16 cellular contexts compared by ENCODE assay signal in genomic region chr4:67080158-67080557, GRCh38.
DNase-seq lines count a peak whose midpoint lies in the region.
"Had no signal": no experiment of that assay in that cellular context is flagged by ENCODE, and none has a peak within 500 bp of the region (broad histone marks: within the 10 kb centered on the region; RNA-seq: fewer than 3 reads in every experiment).

No MANE protein-coding gene starts in this region.

- WGBS in mesendoderm (ENCODE audit: extremely low coverage, insufficient coverage, low lambda C conversion rate), result no CpG with 5 or more reads among the region's 2 CpGs

- no peak overlapping the region for H2BK120ac ChIP-seq in mesendoderm (ENCODE audit: low read depth, low read length)

- no peaks in the 10 kb centered on the region for H3K79me2 ChIP-seq in mesendoderm (ENCODE audit: control insufficient read depth, insufficient read depth, low read length)

- H3K4me1 ChIP-seq in SJCRH30, result peaks cover 10% of the 10 kb centered on the region
- H3K4me1 ChIP-seq in mesendoderm (ENCODE audit: control insufficient read depth, low read depth, low read length), result no peaks in the 10 kb centered on the region

- H3K9ac ChIP-seq in mesendoderm (ENCODE audit: low read length), result no peak overlapping the region

- no peak overlapping the region for H3K4me2 ChIP-seq in mesendoderm (ENCODE audit: low read length)
- H3K4me2 ChIP-seq: GM23338 had no signal

- no peaks in the 10 kb centered on the region for H3K9me3 ChIP-seq in SJCRH30 (replicated peaks)
- H3K9me3 ChIP-seq: HAP-1 had no signal

- no peaks in the 10 kb centered on the region for H3K36me3 ChIP-seq in SJCRH30
- H3K36me3 ChIP-seq in mesendoderm (ENCODE audit: control insufficient read depth, insufficient read depth, low read length), result no peaks in the 10 kb centered on the region
- H3K36me3 ChIP-seq: HAP-1 had no signal

- in situ Hi-C loops in KBM-7 (cut with MboI; ENCODE audit: low pct_unique_long_range_greater_than_20kb, low sequenced_read_pairs), result no loop called here

- H3K79me1 ChIP-seq in mesendoderm (ENCODE audit: low read length), result no peaks in the 10 kb centered on the region

- H3K23ac ChIP-seq in mesendoderm (ENCODE audit: low read length), result no peak overlapping the region

- H2AK5ac ChIP-seq in mesendoderm (ENCODE audit: low read length), result no peak overlapping the region

- no peak overlapping the region for H4K8ac ChIP-seq in mesendoderm (ENCODE audit: low read depth, low read length)

- H3K56ac ChIP-seq in mesendoderm (ENCODE audit: low read length), result no peak overlapping the region

- no peak overlapping the region for H3K4ac ChIP-seq in mesendoderm (ENCODE audit: low read depth, low read length)

- no peaks in the 10 kb centered on the region for H3K27me3 ChIP-seq in SJCRH30
- no peaks in the 10 kb centered on the region for H3K27me3 ChIP-seq in mesendoderm (ENCODE audit: insufficient read depth, low read length, poor library complexity)

- DNase-seq in LHCN-M2 (ENCODE audit: low read depth) (peak; percentile 10), SJCRH30 (peak; percentile 6 to 33), mesendoderm (peak; percentile 11), KBM-7 (no peak), SK-N-DZ (ENCODE audit: low spot score) (no peak)
- DNase-seq in activated T-cell treated with anti-CD3 and anti-CD28 coated beads, Interleukin-2, amount 50 U/mL, for 48 hours, result no peak
- DNase-seq: C1 segment of cervical spinal cord; Calu3; CD4-positive, alpha-beta memory T cell; COR-L47; DMS53; DMS79 treated with DMSO at 0.1 percent for 48 hours; GF-D8; HFFc6 had no signal

- H3K18ac ChIP-seq in mesendoderm (ENCODE audit: low read length), result no peak overlapping the region

- H3K27ac ChIP-seq in SJCRH30 (no peak overlapping the region), mesendoderm (ENCODE audit: low read depth, low read length) (no peak overlapping the region)

- H3K4me3 ChIP-seq in SJCRH30 (no peak overlapping the region), mesendoderm (ENCODE audit: low read length) (no peak overlapping the region)
- H3K4me3 ChIP-seq: GM23338, HAP-1 had no signal

- no peak overlapping the region for H4K5ac ChIP-seq in mesendoderm (ENCODE audit: low read length)

- H2BK5ac ChIP-seq in mesendoderm (ENCODE audit: low read length), result no peak overlapping the region

- no peak overlapping the region for H2BK15ac ChIP-seq in mesendoderm (replicated peaks; ENCODE audit: low read depth)

Comparison
In these comparisons a context has a peak if more than half of its experiments do, and no peak if none do; other contexts are left out.
1. DNase-seq: peak in LHCN-M2 (single experiment), SJCRH30 (2 of 2) and mesendoderm (single experiment); none in KBM-7 (single experiment), SK-N-DZ (single experiment) and activated T-cell treated with anti-CD3 and anti-CD28 coated beads, Interleukin-2, amount 50 U/mL, for 48 hours (0 of 2).